In the genomic region with DNA sequence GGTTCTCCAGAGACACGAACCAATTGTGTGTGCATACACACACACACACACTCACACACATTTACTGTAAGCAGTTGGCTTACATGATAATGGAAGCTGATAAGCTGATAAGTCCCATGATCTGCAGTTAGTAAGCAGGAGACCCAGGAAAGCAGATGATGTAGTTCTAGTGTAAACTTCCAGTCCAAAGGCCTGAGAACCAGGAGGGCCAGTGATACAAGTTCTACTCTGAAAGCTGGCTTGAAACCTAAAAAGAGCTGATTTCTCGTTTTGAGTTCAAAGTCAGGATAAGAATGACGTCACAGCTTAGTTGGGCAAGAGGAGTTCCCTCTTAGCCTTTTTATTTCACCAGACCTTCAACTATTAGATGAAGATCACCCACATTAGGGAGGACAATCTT, we compare ENCODE assay signal across 19 cellular contexts.
DNase-seq lines count a peak whose midpoint lies in the region; ATAC-seq, FAIRE-seq and TF ChIP-seq lines count a peak whose summit lies in the region.
"Had no signal": no experiment of that assay in that cellular context is flagged by ENCODE, and none has a peak within 500 bp of the region (broad histone marks: within the 10 kb centered on the region; RNA-seq: fewer than 3 reads in every experiment).

No MANE protein-coding gene starts in this region.

- peak overlapping the region; percentile 44 for H2AFZ ChIP-seq in OCI-LY3 (ENCODE audit: low read depth, low read length)
- no peak overlapping the region for H2AFZ ChIP-seq in GM12878 (ENCODE audit: control insufficient read depth, low read depth, low read length)
- no peak overlapping the region for H2AFZ ChIP-seq in HepG2 (ENCODE audit: low read length)

- H3K4me3 ChIP-seq in OCI-LY3 (ENCODE audit: low read length), result no peak overlapping the region
- H3K4me3 ChIP-seq in GM12878, result no peak overlapping the region
- no peak overlapping the region for H3K4me3 ChIP-seq in HepG2 (replicated peaks in 1 of 3; ENCODE audit: insufficient read depth in 1 of 3, low read depth in 2 of 3, low read length in 3 of 3)
- H3K4me3 ChIP-seq: Peyer's patch had no signal

- BruUV-seq in GM12878 (replicated peaks; lab: Mats Ljungman, UMichigan), result no TSS peak
- no TSS peak for BruUV-seq in HepG2 (replicated peaks; lab: Mats Ljungman, UMichigan)

- TF ChIP-seq EP300 in GM12878 (IDR thresholded peaks at IDR 0.05; ENCODE audit: borderline replicate concordance in 1 of 2, control insufficient read depth in 1 of 2, low read depth in 2 of 2, low read length in 2 of 2) (no peak), HepG2 (IDR thresholded peaks at IDR 0.05; ENCODE audit: low read depth in 2 of 2, low read length in 2 of 2) (no peak), HepG2 (CRISPR knock-in tag; IDR thresholded peaks at IDR 0.05; ENCODE audit: borderline replicate concordance) (no peak)

- H3K4me1 Mint-ChIP-seq in activated T-helper 17 cell treated with anti-CD3 and anti-CD28 coated beads, Interleukin-2, amount 50 U/mL, for 72 hours, result no peaks in the 10 kb centered on the region

- TF ChIP-seq RAD21 in GM12878 (IDR thresholded peaks at IDR 0.05; ENCODE audit: insufficient read depth, low read depth, low read length) (no peak), HepG2 (CRISPR knock-in tag; IDR thresholded peaks at IDR 0.05) (no peak)

- RAD21 ChIA-PET in GM12878 (lab: Charles Lee; ENCODE audit: unreplicated experiment), result no interaction called here

- no peak for ATAC-seq in GM12878
- ATAC-seq in HepG2, result no peak
- no peak for ATAC-seq in HG02678 (IDR thresholded peaks at IDR 0.05; ENCODE audit: unreplicated experiment)
- no peak for ATAC-seq in activated T-helper 17 cell treated with anti-CD3 and anti-CD28 coated beads, Interleukin-2, amount 50 U/mL, for 72 hours (replicated peaks)
- ATAC-seq: HCT116 had no signal

- H3K36me3 ChIP-seq in OCI-LY3 (replicated peaks; ENCODE audit: low read depth, low read length) (no peaks in the 10 kb centered on the region), GM12878 (ENCODE audit: control insufficient read depth in 2 of 2, insufficient read depth in 2 of 2, low read length in 1 of 2) (no peaks in the 10 kb centered on the region), HepG2 (replicated peaks in 1 of 2; ENCODE audit: control insufficient read depth in 1 of 2, insufficient read depth in 2 of 2, low read length in 2 of 2) (no peaks in the 10 kb centered on the region)
- H3K36me3 ChIP-seq: Peyer's patch had no signal

- no peak for TF ChIP-seq CTCF in OCI-LY3 (IDR thresholded peaks at IDR 0.05; ENCODE audit: low read depth, low read length)
- TF ChIP-seq CTCF in GM12878 (IDR thresholded peaks at IDR 0.05 in 2 of 3, conservative IDR thresholded peaks at IDR 0.05 in 1 of 3; ENCODE audit: control insufficient read depth in 2 of 3, extremely low read depth in 1 of 3, insufficient read depth in 1 of 3, low read depth in 3 of 3, low read length in 3 of 3), result no peak
- no peak for TF ChIP-seq CTCF in HepG2 (CRISPR knock-in tag; IDR thresholded peaks at IDR 0.05)

- FAIRE-seq in GM12878 (lab: Jason Lieb, UNC) (no peak), HepG2 (lab: Jason Lieb, UNC) (no peak)
- FAIRE-seq: G401.6 had no signal

- H3K27me3 ChIP-seq in OCI-LY3 (ENCODE audit: low read depth, low read length) (no peaks in the 10 kb centered on the region), GM12878 (replicated peaks in 1 of 2; ENCODE audit: control insufficient read depth in 2 of 2, insufficient read depth in 2 of 2, low read length in 1 of 2) (no peaks in the 10 kb centered on the region), HepG2 (ENCODE audit: control insufficient read depth in 1 of 2, insufficient read depth in 2 of 2, low read length in 2 of 2) (no peaks in the 10 kb centered on the region)
- H3K27me3 ChIP-seq: Peyer's patch had no signal

- H3K9me3 ChIP-seq in OCI-LY3 (ENCODE audit: insufficient read depth, low read length) (no peaks in the 10 kb centered on the region), GM12878 (replicated peaks; ENCODE audit: control insufficient read depth, insufficient read depth, low read length) (no peaks in the 10 kb centered on the region), HepG2 (ENCODE audit: low read length) (no peaks in the 10 kb centered on the region)
- H3K9me3 ChIP-seq: Peyer's patch had no signal

- in situ Hi-C loops in GM12878 (cut with MboI) (no loop called here), HepG2 (cut with HindIII; ENCODE audit: extremely low pct_ligation_motif_present, low pct_unique_long_range_greater_than_20kb) (loop anchor here (10.0 to 25.0 kb wide), 2 partner anchors 461 to 859 kb away; no protein-coding TSS in a partner anchor)

- H3K79me2 ChIP-seq in OCI-LY3 (ENCODE audit: low read length) (no peaks in the 10 kb centered on the region), GM12878 (ENCODE audit: control insufficient read depth, insufficient read depth, low read length) (no peaks in the 10 kb centered on the region), HepG2 (ENCODE audit: insufficient read depth, low read length) (no peaks in the 10 kb centered on the region)

- no peak for TF ChIP-seq POLR2A in GM12878 (IDR thresholded peaks at IDR 0.05; ENCODE audit: low read depth, low read length)
- TF ChIP-seq POLR2A in HepG2 (IDR thresholded peaks at IDR 0.05; ENCODE audit: insufficient read depth in 1 of 2, low read depth in 2 of 2, low read length in 2 of 2), result no peak

- peak; percentile 90 for DNase-seq in NCI-H146 (lab: John Stamatoyannopoulos, UW)
- DNase-seq in NCI-H146 treated with DMSO at 0.1 percent for 48 hours (lab: John Stamatoyannopoulos, UW; ENCODE audit: unreplicated experiment), result no peak
- no peak for DNase-seq in GM12878 (ENCODE audit: low read depth, low spot score)
- no peak for DNase-seq in HepG2 (ENCODE audit: low spot score)
- no peak for DNase-seq in inferior parietal cortex (ENCODE audit: extremely low spot score)
- DNase-seq: GOT3, NCI-H1092 treated with DMSO at 0.1 percent for 48 hours, NCI-H1930, NCI-H2107, NCI-H446 treated with DMSO at 0.1 percent for 48 hours, Peyer's patch, SHP77 treated with DMSO at 0.1 percent for 48 hours had no signal

- no peak overlapping the region for H3K4me2 ChIP-seq in OCI-LY3 (ENCODE audit: low read length)
- H3K4me2 ChIP-seq in GM12878 (ENCODE audit: control insufficient read depth, insufficient read depth), result no peak overlapping the region
- no peak overlapping the region for H3K4me2 ChIP-seq in HepG2 (ENCODE audit: low read depth, low read length)

- no peaks in the 10 kb centered on the region for H3K36me3 Mint-ChIP-seq in activated T-helper 17 cell treated with anti-CD3 and anti-CD28 coated beads, Interleukin-2, amount 50 U/mL, for 72 hours (ENCODE audit: low read depth)

- 2% methylated on average over 3 of the region's 3 CpGs for WGBS in GM12878 (ENCODE audit: insufficient coverage, insufficient replicate concordance, low lambda C conversion rate, missing lambda C conversion rate)
- 0% methylated on average over 3 of the region's 3 CpGs for WGBS in HepG2 (ENCODE audit: low lambda C conversion rate)

- POLR2A ChIA-PET in GM12878 (lab: Charles Lee) (no interaction called here), HepG2 (lab: Yijun Ruan, JAX) (no interaction called here)

- H3K9ac ChIP-seq in OCI-LY3 (ENCODE audit: low read length), result no peak overlapping the region
- no peak overlapping the region for H3K9ac ChIP-seq in GM12878 (ENCODE audit: control insufficient read depth, insufficient read depth, low read length)
- H3K9ac ChIP-seq in HepG2 (ENCODE audit: insufficient read depth, low read depth, low read length), result no peak overlapping the region

- H3K27ac Mint-ChIP-seq in activated T-helper 17 cell treated with anti-CD3 and anti-CD28 coated beads, Interleukin-2, amount 50 U/mL, for 72 hours, result no peak overlapping the region
- H3K27ac Mint-ChIP-seq: T-helper 1 cell treated with Interleukin-12 subunit alpha and Interleukin-12 subunit beta and Interleukin-4 antibody, amounts not matched to agents 30 μg/mL and 1 μg/mL, for 36 hours had no signal

- no peaks in the 10 kb centered on the region for H3K27me3 Mint-ChIP-seq in activated T-helper 17 cell treated with anti-CD3 and anti-CD28 coated beads, Interleukin-2, amount 50 U/mL, for 72 hours

- no peaks in the 10 kb centered on the region for H4K20me1 ChIP-seq in OCI-LY3 (ENCODE audit: insufficient read depth, low read length)
- no peaks in the 10 kb centered on the region for H4K20me1 ChIP-seq in GM12878 (ENCODE audit: control insufficient read depth, insufficient read depth)
- no peaks in the 10 kb centered on the region for H4K20me1 ChIP-seq in HepG2 (ENCODE audit: insufficient read depth, low read length)

- H3K27ac ChIP-seq in OCI-LY3 (ENCODE audit: low read length) (no peak overlapping the region), GM12878 (ENCODE audit: control insufficient read depth, insufficient read depth) (no peak overlapping the region), HepG2 (ENCODE audit: extremely low read length, insufficient read depth, low read length) (no peak overlapping the region)
- H3K27ac ChIP-seq: HL-60, Peyer's patch had no signal

- H3K4me1 ChIP-seq in OCI-LY3 (ENCODE audit: low read length), result peaks cover 19% of the 10 kb centered on the region
- no peaks in the 10 kb centered on the region for H3K4me1 ChIP-seq in GM12878 (ENCODE audit: control insufficient read depth, insufficient read depth, low read length)
- H3K4me1 ChIP-seq in HepG2 (ENCODE audit: insufficient read depth, low read length), result no peaks in the 10 kb centered on the region
- H3K4me1 ChIP-seq: Peyer's patch had no signal

- SMC1A ChIA-PET in GM12878 (lab: Charles Lee; ENCODE audit: uncharacterized antibody, unreplicated experiment), result no interaction called here

- no peak overlapping the region for H3K4me3 Mint-ChIP-seq in activated T-helper 17 cell treated with anti-CD3 and anti-CD28 coated beads, Interleukin-2, amount 50 U/mL, for 72 hours
- H3K4me3 Mint-ChIP-seq: T-helper 1 cell treated with Interleukin-12 subunit alpha and Interleukin-12 subunit beta and Interleukin-4 antibody, amounts not matched to agents 30 μg/mL and 1 μg/mL, for 36 hours had no signal

- intact Hi-C loops in GM12878 (cut with micrococcal nuclease; ENCODE audit: unreplicated experiment), result loop anchor here (10.0 kb wide), 1 partner anchor 461 kb away; no protein-coding TSS in a partner anchor
- intact Hi-C loops in HepG2 (cut with micrococcal nuclease; ENCODE audit: unreplicated experiment), result loop anchor here (10.0 kb wide), 1 partner anchor 509 kb away; no protein-coding TSS in a partner anchor

- CTCF ChIA-PET in GM12878 (lab: Yijun Ruan, JAX) (no interaction called here), HepG2 (lab: Yijun Ruan, JAX; ENCODE audit: low intra/inter-chr PET ratio, low total read pairs) (no interaction called here)

- H3K9me3 Mint-ChIP-seq in activated T-helper 17 cell treated with anti-CD3 and anti-CD28 coated beads, Interleukin-2, amount 50 U/mL, for 72 hours, result peaks cover 6% of the 10 kb centered on the region
- H3K9me3 Mint-ChIP-seq: T-helper 1 cell treated with Interleukin-12 subunit alpha and Interleukin-12 subunit beta and Interleukin-4 antibody, amounts not matched to agents 30 μg/mL and 1 μg/mL, for 36 hours had no signal

TF ChIP-seq in HepG2, 621 proteins besides CTCF, POLR2A, EP300 and RAD21 (continues in another document):
- TF ChIP-seq ZSCAN30 (CRISPR knock-in tag; IDR thresholded peaks at IDR 0.05), result no peak
